Comparison of ENCODE assay signal across 18 cellular contexts in genomic region chr12:3750616-3751015, GRCh38. TPM values are rescaled to one million over a fixed set of nuclear protein-coding genes. Genes with fewer than 3 reads are reported as not detected.
DNase-seq lines count a peak whose midpoint lies in the region; ATAC-seq, FAIRE-seq and TF ChIP-seq lines count a peak whose summit lies in the region.
"Had no signal": no experiment of that assay in that cellular context is flagged by ENCODE, and none has a peak within 500 bp of the region (broad histone marks: within the 10 kb centered on the region; RNA-seq: fewer than 3 reads in every experiment).

No MANE protein-coding gene starts in this region.

- peaks cover 43% of the 10 kb centered on the region for H3K36me3 Mint-ChIP-seq in activated CD4-positive, alpha-beta T cell treated with anti-CD3 and anti-CD28 coated beads, Interleukin-2, amount 10 ng/mL, durations not matched to agents 7 days and 5 days (ENCODE audit: low read depth)

- H3K27me3 Mint-ChIP-seq in activated CD4-positive, alpha-beta T cell treated with anti-CD3 and anti-CD28 coated beads, Interleukin-2, amount 10 ng/mL, durations not matched to agents 7 days and 5 days = no peaks in the 10 kb centered on the region
- H3K27me3 Mint-ChIP-seq: IgD-negative memory B cell had no signal

- CTCF ChIA-PET in activated CD4-positive, alpha-beta T cell treated with anti-CD3 and anti-CD28 coated beads, Interleukin-2, amount 10 ng/mL, durations not matched to agents 7 days and 5 days (lab: Charles Lee) = no interaction called here
- CTCF ChIA-PET in GM12878 (lab: Yijun Ruan, JAX) = interaction anchor here (0.6 to 1.4 kb wide), 2 partner anchors 27 to 156 kb away, joined by 3 read pairs; no protein-coding TSS in a partner anchor

- no peak overlapping the region for H3K27ac Mint-ChIP-seq in activated CD4-positive, alpha-beta T cell treated with anti-CD3 and anti-CD28 coated beads, Interleukin-2, amount 10 ng/mL, durations not matched to agents 7 days and 5 days

- H3K4me2 ChIP-seq in GM12878 (ENCODE audit: control insufficient read depth, insufficient read depth) = peak overlapping the region; percentile 4; the same call in 1 of the 2 replicates

- H2AFZ ChIP-seq in GM12878 (ENCODE audit: control insufficient read depth, low read depth, low read length) = no peak overlapping the region

- H3K27me3 ChIP-seq in GM12878 (replicated peaks in 1 of 2; ENCODE audit: control insufficient read depth in 2 of 2, insufficient read depth in 2 of 2, low read length in 1 of 2) = no peaks in the 10 kb centered on the region
- H3K27me3 ChIP-seq in prostate gland (replicated peaks; ENCODE audit: insufficient read depth) = no peaks in the 10 kb centered on the region
- no peaks in the 10 kb centered on the region for H3K27me3 ChIP-seq in breast epithelium
- H3K27me3 ChIP-seq: upper lobe of left lung had no signal

- ATAC-seq in GM12878 (no peak), GM19455 (IDR thresholded peaks at IDR 0.05; ENCODE audit: unreplicated experiment) (no peak)
- ATAC-seq: activated CD4-positive, CD25-positive, alpha-beta regulatory T cell treated with anti-CD3 and anti-CD28 coated beads, Interleukin-2, amount 50 U/mL, for 24 hours; activated T-cell treated with anti-CD3 and anti-CD28 coated beads, Interleukin-2, amount 50 U/mL, for 72 hours; psoas muscle had no signal

- WGBS in GM12878 (ENCODE audit: insufficient coverage, insufficient replicate concordance, low lambda C conversion rate, missing lambda C conversion rate) = 95% methylated on average over 3 of the region's 4 CpGs
- WGBS in prostate gland = 96% methylated on average over 3 of the region's 4 CpGs

- H3K4me1 Mint-ChIP-seq in activated CD4-positive, alpha-beta T cell treated with anti-CD3 and anti-CD28 coated beads, Interleukin-2, amount 10 ng/mL, durations not matched to agents 7 days and 5 days = peaks cover 80% of the 10 kb centered on the region

- H3K4me1 ChIP-seq in GM12878 (ENCODE audit: control insufficient read depth, insufficient read depth, low read length) (peaks cover 8% of the 10 kb centered on the region), prostate gland (replicated peaks) (peaks cover 27% of the 10 kb centered on the region), kidney (ENCODE audit: control insufficient read depth in 1 of 2, insufficient read depth in 1 of 2, low read depth in 1 of 2, low read length in 2 of 2) (peaks cover 0 to 4% of the 10 kb centered on the region in 2 donors), breast epithelium (no peaks in the 10 kb centered on the region)
- H3K4me1 ChIP-seq: psoas muscle had no signal

- intact Hi-C loops in GM12878 (cut with micrococcal nuclease; ENCODE audit: unreplicated experiment) = loop anchor here (5.0 kb wide), 1 partner anchor 122 kb away; the partner anchor contains the start of gene PARP11
- intact Hi-C loops in prostate gland (cut with DNase I) = no loop called here
- intact Hi-C loops in kidney (cut with DNase I) = no loop called here
- intact Hi-C loops in breast epithelium (cut with DNase I; ENCODE audit: low total_unique reads) = no loop called here

- RAD21 ChIA-PET in GM12878 (lab: Charles Lee; ENCODE audit: unreplicated experiment) = no interaction called here

- TF ChIP-seq EP300 in GM12878 (IDR thresholded peaks at IDR 0.05; ENCODE audit: borderline replicate concordance in 1 of 2, control insufficient read depth in 1 of 2, low read depth in 2 of 2, low read length in 2 of 2) = no peak

- no peaks in the 10 kb centered on the region for H4K20me1 ChIP-seq in GM12878 (ENCODE audit: control insufficient read depth, insufficient read depth)

- no peak for TF ChIP-seq POLR2A in NB4 (IDR thresholded peaks at IDR 0.05; ENCODE audit: extremely low read depth, insufficient read length)
- no peak for TF ChIP-seq POLR2A in GM12878 (IDR thresholded peaks at IDR 0.05; ENCODE audit: low read depth, low read length)
- no peak for TF ChIP-seq POLR2A in prostate gland (IDR thresholded peaks at IDR 0.05)
- no peak for TF ChIP-seq POLR2A in breast epithelium (IDR thresholded peaks at IDR 0.05)

- SMC1A ChIA-PET in GM12878 (lab: Charles Lee; ENCODE audit: uncharacterized antibody, unreplicated experiment) = interaction anchor here (2.0 kb wide), 1 partner anchor 10 kb away, joined by 7 read pairs; no protein-coding TSS in a partner anchor

- H3K79me2 ChIP-seq in GM12878 (ENCODE audit: control insufficient read depth, insufficient read depth, low read length) = peaks cover 26% of the 10 kb centered on the region

- H3K4me3 ChIP-seq in NB4 (ENCODE audit: low read depth, low read length) (peak overlapping the region; percentile 70), GM12878 (0 out of 2 replicates have a peak overlapping the region, but pooled peaks have one; percentile 80), prostate gland (no peak overlapping the region), kidney (ENCODE audit: low read length in 2 of 2) (no peak overlapping the region), breast epithelium (no peak overlapping the region)
- H3K4me3 ChIP-seq: psoas muscle, upper lobe of left lung had no signal

- TF ChIP-seq CTCF in NB4 (IDR thresholded peaks at IDR 0.05; ENCODE audit: low read depth, low read length) = no peak
- no peak for TF ChIP-seq CTCF in GM12878 (IDR thresholded peaks at IDR 0.05 in 2 of 3, conservative IDR thresholded peaks at IDR 0.05 in 1 of 3; ENCODE audit: control insufficient read depth in 2 of 3, extremely low read depth in 1 of 3, insufficient read depth in 1 of 3, low read depth in 3 of 3, low read length in 3 of 3)
- TF ChIP-seq CTCF in prostate gland (IDR thresholded peaks at IDR 0.05) = no peak
- TF ChIP-seq CTCF in kidney (IDR thresholded peaks at IDR 0.05; ENCODE audit: borderline replicate concordance, extremely low read depth, insufficient read depth) = no peak
- no peak for TF ChIP-seq CTCF in breast epithelium (IDR thresholded peaks at IDR 0.05)

- H3K4me3 Mint-ChIP-seq in activated CD4-positive, alpha-beta T cell treated with anti-CD3 and anti-CD28 coated beads, Interleukin-2, amount 10 ng/mL, durations not matched to agents 7 days and 5 days = peak overlapping the region; percentile 84

- no peak for DNase-seq in activated CD4-positive, alpha-beta T cell treated with anti-CD3 and anti-CD28 coated beads, Interleukin-2, amount 10 ng/mL, durations not matched to agents 7 days and 5 days
- DNase-seq in activated CD4-positive, alpha-beta T cell treated with anti-CD3 and anti-CD28 coated beads, Interleukin-2, amount 50 U/mL, for 1 hour = no peak
- no peak for DNase-seq in NB4 (ENCODE audit: low read depth)
- DNase-seq in GM12878 (ENCODE audit: low read depth, low spot score) = no peak
- DNase-seq in prostate gland (ENCODE audit: low spot score) = no peak
- DNase-seq in kidney = no peak
- DNase-seq in breast epithelium (ENCODE audit: low spot score in 2 of 2) = no peak
- DNase-seq: activated T-cell treated with anti-CD3 and anti-CD28 coated beads, Interleukin-2, amount 50 U/mL, for 72 hours; NCI-H1092; NCI-H2107; NCI-H69; psoas muscle; stimulated activated naive CD4-positive, alpha-beta T cell; upper lobe of left lung had no signal

- no peak for TF ChIP-seq RAD21 in GM12878 (IDR thresholded peaks at IDR 0.05; ENCODE audit: insufficient read depth, low read depth, low read length)

- peaks cover 8% of the 10 kb centered on the region for H3K9me3 ChIP-seq in GM12878 (replicated peaks; ENCODE audit: control insufficient read depth, insufficient read depth, low read length)
- no peaks in the 10 kb centered on the region for H3K9me3 ChIP-seq in prostate gland
- no peaks in the 10 kb centered on the region for H3K9me3 ChIP-seq in kidney (ENCODE audit: control insufficient read depth in 1 of 2, low read length in 2 of 2)
- H3K9me3 ChIP-seq in breast epithelium = no peaks in the 10 kb centered on the region
- H3K9me3 ChIP-seq: psoas muscle, upper lobe of left lung had no signal

- in situ Hi-C loops in GM12878 (cut with MboI) = no loop called here

- peaks cover 0 to 10% of the 10 kb centered on the region in 2 experiments; a peak in 1 of 4 replicates for H3K36me3 ChIP-seq in GM12878 (ENCODE audit: control insufficient read depth in 2 of 2, insufficient read depth in 2 of 2, low read length in 1 of 2)
- no peaks in the 10 kb centered on the region for H3K36me3 ChIP-seq in prostate gland
- H3K36me3 ChIP-seq in kidney (ENCODE audit: control insufficient read depth in 1 of 2, insufficient read depth in 2 of 2, low read length in 2 of 2) = no peaks in the 10 kb centered on the region
- H3K36me3 ChIP-seq in breast epithelium = no peaks in the 10 kb centered on the region
- H3K36me3 ChIP-seq: upper lobe of left lung had no signal

- H3K9ac ChIP-seq in GM12878 (ENCODE audit: control insufficient read depth, insufficient read depth, low read length) = no peak overlapping the region
- no peak overlapping the region for H3K9ac ChIP-seq in kidney (ENCODE audit: low read length in 2 of 2)

- FAIRE-seq in GM12878 (lab: Jason Lieb, UNC) (no peak), kidney (lab: Jason Lieb, UNC) (no peak)
- FAIRE-seq: astrocyte had no signal

- BruUV-seq in GM12878 (replicated peaks; lab: Mats Ljungman, UMichigan) = no TSS peak

- peaks cover 11% of the 10 kb centered on the region for H3K9me3 Mint-ChIP-seq in activated CD4-positive, alpha-beta T cell treated with anti-CD3 and anti-CD28 coated beads, Interleukin-2, amount 10 ng/mL, durations not matched to agents 7 days and 5 days
- H3K9me3 Mint-ChIP-seq: activated T-cell treated with anti-CD3 and anti-CD28 coated beads, Interleukin-2, amount 50 U/mL, for 72 hours; IgD-negative memory B cell had no signal

- POLR2A ChIA-PET in activated CD4-positive, alpha-beta T cell treated with anti-CD3 and anti-CD28 coated beads, Interleukin-2, amount 10 ng/mL, durations not matched to agents 7 days and 5 days (lab: Charles Lee) = no interaction called here
- POLR2A ChIA-PET in GM12878 (lab: Charles Lee) = no interaction called here

- no peak overlapping the region for H3K27ac ChIP-seq in GM12878 (ENCODE audit: control insufficient read depth, insufficient read depth)
- peak overlapping the region; percentile 89 to 96 for H3K27ac ChIP-seq in prostate gland
- no peak overlapping the region for H3K27ac ChIP-seq in kidney (ENCODE audit: low read depth in 2 of 2, low read length in 2 of 2)
- H3K27ac ChIP-seq in breast epithelium = no peak overlapping the region
- H3K27ac ChIP-seq: psoas muscle had no signal

RNA-seq across cellular contexts. Expression of gene CRACR2A, which starts 2.3 kb away (rescaled TPM):
- 10 to 100 TPM; 33.3 to 39.5 TPM for total RNA-seq in activated CD4-positive, alpha-beta T cell treated with anti-CD3 and anti-CD28 coated beads, Interleukin-2, amount 10 ng/mL, durations not matched to agents 7 days and 5 days
- 59.9 and 64.6 TPM in 2 replicates for total RNA-seq in GM12878 (2013; cell fraction: nucleolus; rRNA removed)
- 13.0 and 13.2 TPM in 2 replicates for total RNA-seq in GM12878 (2014; rRNA removed)
- total RNA-seq in GM12878 (2014; rRNA removed; fragmentation: Illumina TruSeq; extraction: Trizol) = 11.6 and 13.4 TPM in 2 replicates
- 18.0 and 18.2 TPM in 2 replicates for total RNA-seq in GM12878 (2021)
- polyA plus RNA-seq in GM12878 (2011; ENCODE audit: low read depth) = 9.6 TPM
- 12.8 and 13.3 TPM in 2 replicates for polyA plus RNA-seq in GM12878 (2011; rRNA removed)
- 10.5 and 11.1 TPM in 2 replicates for polyA plus RNA-seq in GM12878 (2011; cell fraction: cytosol; rRNA removed)
- 19.0 and 23.8 TPM in 2 replicates for polyA plus RNA-seq in GM12878 (2011; cell fraction: nucleus; rRNA removed)
- 7.1 and 8.1 TPM in 2 replicates for polyA plus RNA-seq in GM12878 (2012)
- polyA plus RNA-seq in GM12878 (2014; fragmentation: Illumina TruSeq; extraction: Trizol) = 7.6 and 14.6 TPM in 2 replicates
- polyA plus RNA-seq in GM12878 (2014; fragmentation: Nextera tagmentation; extraction: Ambion mirVana) = 1 to 10 TPM; 2.1 to 4.2 TPM
- 13.2 and 14.0 TPM in 2 replicates for polyA plus RNA-seq in GM12878 (2014; rRNA removed)
- polyA plus RNA-seq in GM12878 (2016; fragmentation: Nextera tagmentation; extraction: Ambion mirVana) = 10 to 100 TPM; 13.1 to 13.3 TPM
- 18.9 and 21.1 TPM in 2 replicates for polyA minus RNA-seq in GM12878 (2011; rRNA and poly(A)+ RNA removed)
- polyA minus RNA-seq in GM12878 (2011; cell fraction: cytosol; rRNA and poly(A)+ RNA removed) = 5.5 and 5.9 TPM in 2 replicates
- 19.9 and 34.6 TPM in 2 replicates for polyA minus RNA-seq in GM12878 (2011; cell fraction: nucleus; rRNA and poly(A)+ RNA removed)
- total RNA-seq in prostate gland = 10 to 100 TPM; 21.6 to 39.1 TPM
- total RNA-seq in kidney = 6.1 TPM
- polyA plus RNA-seq in kidney (ENCODE audit: insufficient read depth, low read depth, low replicate concordance) = 0.22 TPM
- 10 to 100 TPM in 2 of 3 donors, 1 to 10 TPM in 1; 5.3 to 17.3 (median 15.1) TPM for total RNA-seq in breast epithelium

Comparison
In these comparisons a context has a peak if more than half of its experiments do, and no peak if none do; other contexts are left out.
1. H3K4me3 ChIP-seq: peak in NB4 (single experiment) and GM12878 (single experiment); none in prostate gland (0 of 2), kidney (0 of 2) and breast epithelium (0 of 3).
2. H3K27ac ChIP-seq: peak in prostate gland (2 of 2); none in GM12878 (single experiment), kidney (0 of 2) and breast epithelium (0 of 2).